Comparison of ENCODE assay signal across 10 cellular contexts in genomic region chr1:201597551-201598230, GRCh38. TPM values are rescaled to one million over a fixed set of nuclear protein-coding genes. Genes with fewer than 3 reads are reported as not detected.
DNase-seq lines count a peak whose midpoint lies in the region; ATAC-seq, FAIRE-seq and TF ChIP-seq lines count a peak whose summit lies in the region.
"Had no signal": no experiment of that assay in that cellular context is flagged by ENCODE, and none has a peak within 500 bp of the region (broad histone marks: within the 10 kb centered on the region; RNA-seq: fewer than 3 reads in every experiment).

No MANE protein-coding gene starts in this region.

- H3K4me1 Mint-ChIP-seq in activated T-helper 17 cell treated with anti-CD3 and anti-CD28 coated beads, Interleukin-2, amount 50 U/mL, for 72 hours, result no peaks in the 10 kb centered on the region
- no peaks in the 10 kb centered on the region for H3K4me1 Mint-ChIP-seq in neural progenitor cell

- H2AFZ ChIP-seq in neural progenitor cell (replicated peaks), result no peak overlapping the region

- FAIRE-seq in A549 (lab: Jason Lieb, UNC) (peak; percentile 18), kidney (lab: Jason Lieb, UNC) (no peak)
- FAIRE-seq: GM12892 had no signal

- CTCF ChIA-PET in A549 (lab: Yijun Ruan, JAX), result interaction anchor here (1.1 to 9.6 kb wide), 6 partner anchors 24 to 196 kb away, joined by 3 to 83 read pairs (median 6); no protein-coding TSS in a partner anchor

- no peaks in the 10 kb centered on the region for H3F3A ChIP-seq in neural progenitor cell (ENCODE audit: low read depth)

- TF ChIP-seq RAD21 in A549 (conservative IDR thresholded peaks at IDR 0.05 in 1 of 2, IDR thresholded peaks at IDR 0.05 in 1 of 2), result peak in 1 of 2 experiments; percentile 50; a peak in 1 of 5 replicates

- H3K36me3 ChIP-seq in kidney (ENCODE audit: control insufficient read depth in 1 of 2, insufficient read depth in 2 of 2, low read length in 2 of 2) (no peaks in the 10 kb centered on the region), neural progenitor cell (no peaks in the 10 kb centered on the region)

- peaks cover 26% of the 10 kb centered on the region for H4K20me1 ChIP-seq in neural progenitor cell (ENCODE audit: low read depth)

- POLR2A ChIA-PET in A549 (lab: Yijun Ruan, JAX), result interaction anchor here (1.1 to 1.3 kb wide), 2 partner anchors 27 to 52 kb away, joined by 6 to 8 read pairs; no protein-coding TSS in a partner anchor

- no peak overlapping the region for H3K4me3 Mint-ChIP-seq in activated T-helper 17 cell treated with anti-CD3 and anti-CD28 coated beads, Interleukin-2, amount 50 U/mL, for 72 hours
- H3K4me3 Mint-ChIP-seq in neural progenitor cell, result no peak overlapping the region

- TF ChIP-seq CTCF in A549 (IDR thresholded peaks at IDR 0.05) (no peak), kidney (IDR thresholded peaks at IDR 0.05; ENCODE audit: borderline replicate concordance, extremely low read depth, insufficient read depth) (no peak), neural progenitor cell (IDR thresholded peaks at IDR 0.05) (no peak)

- 0 out of 3 replicates have a peak overlapping the region, but pooled peaks have one; percentile 4 for H3K4me3 ChIP-seq in A549
- no peak overlapping the region for H3K4me3 ChIP-seq in kidney (ENCODE audit: low read length in 2 of 2)
- no peak overlapping the region for H3K4me3 ChIP-seq in neural progenitor cell

- WGBS in A549 (ENCODE audit: missing lambda C conversion rate), result 33% methylated on average over 11 of the region's 15 CpGs

- H3K9ac ChIP-seq in kidney (ENCODE audit: low read length in 2 of 2) (no peak overlapping the region), neural progenitor cell (no peak overlapping the region)

- no peaks in the 10 kb centered on the region for H3K9me3 Mint-ChIP-seq in activated T-helper 17 cell treated with anti-CD3 and anti-CD28 coated beads, Interleukin-2, amount 50 U/mL, for 72 hours
- no peaks in the 10 kb centered on the region for H3K9me3 Mint-ChIP-seq in neural progenitor cell

- ATAC-seq in A549, result peak; percentile 70 to 79
- ATAC-seq in activated T-helper 17 cell treated with anti-CD3 and anti-CD28 coated beads, Interleukin-2, amount 50 U/mL, for 72 hours (replicated peaks), result no peak

- no peaks in the 10 kb centered on the region for H3K27me3 ChIP-seq in neural progenitor cell

- H3K36me3 Mint-ChIP-seq in activated T-helper 17 cell treated with anti-CD3 and anti-CD28 coated beads, Interleukin-2, amount 50 U/mL, for 72 hours (ENCODE audit: low read depth), result no peaks in the 10 kb centered on the region
- peaks cover 1% of the 10 kb centered on the region for H3K36me3 Mint-ChIP-seq in neural progenitor cell

- intact Hi-C loops in kidney (cut with DNase I), result no loop called here

- H3K4me1 ChIP-seq in A549, result peaks cover 95% of the 10 kb centered on the region
- H3K4me1 ChIP-seq in kidney (ENCODE audit: control insufficient read depth in 1 of 2, insufficient read depth in 1 of 2, low read depth in 1 of 2, low read length in 2 of 2), result peaks cover 0 to 2% of the 10 kb centered on the region in 2 donors
- no peaks in the 10 kb centered on the region for H3K4me1 ChIP-seq in neural progenitor cell

- H3K79me2 ChIP-seq in neural progenitor cell (ENCODE audit: low read depth), result no peaks in the 10 kb centered on the region

- H3K9me3 ChIP-seq in A549, result no peaks in the 10 kb centered on the region
- H3K9me3 ChIP-seq in kidney (ENCODE audit: control insufficient read depth in 1 of 2, low read length in 2 of 2), result no peaks in the 10 kb centered on the region
- no peaks in the 10 kb centered on the region for H3K9me3 ChIP-seq in neural progenitor cell (ENCODE audit: low read depth)

- no peak overlapping the region for H3K27ac Mint-ChIP-seq in activated T-helper 17 cell treated with anti-CD3 and anti-CD28 coated beads, Interleukin-2, amount 50 U/mL, for 72 hours
- no peak overlapping the region for H3K27ac Mint-ChIP-seq in neural progenitor cell

- TF ChIP-seq POLR2A in A549 (IDR thresholded peaks at IDR 0.05; ENCODE audit: low read length), result no peak

- peak; percentile 83 to 90; a peak in 3 of 5 replicates for TF ChIP-seq EP300 in A549 (IDR thresholded peaks at IDR 0.05)

- no peaks in the 10 kb centered on the region for H3K27me3 Mint-ChIP-seq in activated T-helper 17 cell treated with anti-CD3 and anti-CD28 coated beads, Interleukin-2, amount 50 U/mL, for 72 hours
- peaks cover 6% of the 10 kb centered on the region for H3K27me3 Mint-ChIP-seq in neural progenitor cell (ENCODE audit: insufficient read depth, low read depth)

- H3K4me2 ChIP-seq in A549, result peak overlapping the region; percentile 62
- no peak overlapping the region for H3K4me2 ChIP-seq in neural progenitor cell

- H3K27ac ChIP-seq in A549 (peak overlapping the region; percentile 89 to 90), kidney (ENCODE audit: low read depth in 2 of 2, low read length in 2 of 2) (peak overlapping the region in 1 of 2 donors; percentile 48), neural progenitor cell (no peak overlapping the region)

- DNase-seq in A549 (ENCODE audit: low read depth in 1 of 2, low spot score in 1 of 2) (peak; percentile 74 to 94), M059J (ENCODE audit: low read depth) (peak; percentile 22), RPMI8226 (peak; percentile 88), kidney (peak; percentile 71), neural progenitor cell (ENCODE audit: low spot score) (no peak), medulla oblongata (ENCODE audit: extremely low spot score) (no peak), activated T-cell treated with anti-CD3 and anti-CD28 coated beads for 4 hours (no peak)
- DNase-seq: aorta had no signal

TF ChIP-seq in A549, 52 proteins besides CTCF, POLR2A, EP300 and RAD21:
- TF ChIP-seq CHD2 (IDR thresholded peaks at IDR 0.05; ENCODE audit: low read length, partially characterized antibody), result no peak
- TF ChIP-seq TP53 (CRISPR knock-in tag; IDR thresholded peaks at IDR 0.05), result no peak
- peak; percentile 72; the same call in 1 of the 2 replicates for TF ChIP-seq GATA3 (IDR thresholded peaks at IDR 0.05; ENCODE audit: borderline replicate concordance)
- TF ChIP-seq HEYL (CRISPR knock-in tag; IDR thresholded peaks at IDR 0.05), result no peak
- TF ChIP-seq JUN (IDR thresholded peaks at IDR 0.05), result peak; percentile 64 to 65; a peak in 3 of 5 replicates
- peak; percentile 64; the same call in 1 of the 2 replicates for TF ChIP-seq JUNB (IDR thresholded peaks at IDR 0.05)
- TF ChIP-seq SMC3 (IDR thresholded peaks at IDR 0.05), result peak; percentile 39; the same call in 2 of the 3 replicates
- TF ChIP-seq MAX (IDR thresholded peaks at IDR 0.05), result peak; percentile 63
TF ChIP-seq in A549: peak in this region for 5.

RNA-seq across cellular contexts. Expression of gene NAV1, which starts 58.8 kb away (rescaled TPM):
- 3.7 and 6.4 TPM in 2 replicates for polyA plus RNA-seq in A549 (2011; rRNA removed)
- 2.0 and 3.1 TPM in 2 replicates for polyA plus RNA-seq in A549 (2012; cell fraction: cytosol; rRNA removed)
- 5.0 and 5.5 TPM in 2 replicates for polyA plus RNA-seq in A549 (2012; cell fraction: nucleus; rRNA removed)
- polyA plus RNA-seq in A549 (2017; fragmentation: RNase III; extraction: RNeasy Plus Mini Kit Qiagen cat#74134 plus additional on column Dnase treatment), result 6.1 to 8.4 TPM (median 6.6 TPM) in 3 replicates
- 11.7 and 12.6 TPM in 2 replicates for polyA minus RNA-seq in A549 (2011; rRNA and poly(A)+ RNA removed)
- total RNA-seq in M059J (2014; rRNA removed; shearing (Covaris generic)), result 16.3 and 43.1 TPM in 2 replicates
- total RNA-seq in kidney, result 23.0 TPM
- polyA plus RNA-seq in kidney (ENCODE audit: insufficient read depth, low read depth, low replicate concordance), result 1.7 TPM
- total RNA-seq in activated T-helper 17 cell treated with anti-CD3 and anti-CD28 coated beads, Interleukin-2, amount 50 U/mL, for 72 hours, result 1 to 10 TPM in 1 of 2 donors, under 1 TPM in 1; 0.28 to 1.3 TPM
- 60.7 and 83.0 TPM in 2 replicates for total RNA-seq in neural progenitor cell (ENCODE audit: low replicate concordance)

Comparison
In these comparisons a context has a peak if more than half of its experiments do, and no peak if none do; other contexts are left out.
1. DNase-seq: peak in A549 (2 of 2), M059J (single experiment), RPMI8226 (single experiment) and kidney (single experiment); none in neural progenitor cell (single experiment), medulla oblongata (single experiment) and activated T-cell treated with anti-CD3 and anti-CD28 coated beads for 4 hours (single experiment).